Comparison of ENCODE assay signal across 1 cellular context in genomic region chr20:63225082-63225454, GRCh38.
TF ChIP-seq lines count a peak whose summit lies in the region.

No MANE protein-coding gene starts in this region.

TF ChIP-seq in HCT116, 20 proteins besides CTCF, POLR2A, EP300 and RAD21 (continued from another document):
- no peak for TF ChIP-seq REST (IDR thresholded peaks at IDR 0.05; ENCODE audit: low read depth)
- TF ChIP-seq CEBPB (IDR thresholded peaks at IDR 0.05; ENCODE audit: low read depth) = no peak
- TF ChIP-seq EZH2 (IDR thresholded peaks at IDR 0.05) = no peak
- TF ChIP-seq, protein P1, sequence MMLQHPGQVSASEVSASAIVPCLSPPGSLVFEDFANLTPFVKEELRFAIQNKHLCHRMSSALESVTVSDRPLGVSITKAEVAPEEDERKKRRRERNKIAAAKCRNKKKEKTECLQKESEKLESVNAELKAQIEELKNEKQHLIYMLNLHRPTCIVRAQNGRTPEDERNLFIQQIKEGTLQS (IDR thresholded peaks at IDR 0.05) = no peak
